In the genomic region with DNA sequence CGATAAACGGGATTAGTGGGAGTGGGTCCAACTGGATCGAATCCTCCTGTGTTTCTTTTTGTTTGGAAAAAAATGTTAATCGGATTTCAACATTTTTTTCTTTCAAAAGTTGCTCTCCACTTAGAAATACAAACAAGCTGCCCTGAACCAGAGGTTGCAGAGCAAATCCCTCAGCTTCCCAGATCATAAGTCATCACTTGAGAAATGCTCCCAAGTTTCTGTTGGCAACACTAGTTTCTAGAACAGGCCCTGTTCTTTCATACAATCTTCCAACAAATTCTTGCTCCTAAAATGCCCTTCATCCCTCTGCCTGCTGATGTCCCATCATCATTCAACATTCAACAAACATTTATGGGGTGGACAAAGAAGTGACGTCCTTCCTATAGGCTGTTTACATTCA, we compare ENCODE assay signal across 1 cellular context.
TF ChIP-seq lines count a peak whose summit lies in the region.

No MANE protein-coding gene starts in this region.

TF ChIP-seq in IMR-90, 13 proteins besides CTCF, POLR2A, EP300 and RAD21:
- TF ChIP-seq, protein P1, sequence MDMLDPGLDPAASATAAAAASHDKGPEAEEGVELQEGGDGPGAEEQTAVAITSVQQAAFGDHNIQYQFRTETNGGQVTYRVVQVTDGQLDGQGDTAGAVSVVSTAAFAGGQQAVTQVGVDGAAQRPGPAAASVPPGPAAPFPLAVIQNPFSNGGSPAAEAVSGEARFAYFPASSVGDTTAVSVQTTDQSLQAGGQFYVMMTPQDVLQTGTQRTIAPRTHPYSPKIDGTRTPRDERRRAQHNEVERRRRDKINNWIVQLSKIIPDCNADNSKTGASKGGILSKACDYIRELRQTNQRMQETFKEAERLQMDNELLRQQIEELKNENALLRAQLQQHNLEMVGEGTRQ (IDR thresholded peaks at IDR 0.05; ENCODE audit: low read depth, low read length): no peak
- peak; percentile 32; the same call in 1 of the 2 replicates for TF ChIP-seq CEBPB (IDR thresholded peaks at IDR 0.05; ENCODE audit: low read depth, low read length)
